ENCODE assay signal across 8 cellular contexts in the genomic region with DNA sequence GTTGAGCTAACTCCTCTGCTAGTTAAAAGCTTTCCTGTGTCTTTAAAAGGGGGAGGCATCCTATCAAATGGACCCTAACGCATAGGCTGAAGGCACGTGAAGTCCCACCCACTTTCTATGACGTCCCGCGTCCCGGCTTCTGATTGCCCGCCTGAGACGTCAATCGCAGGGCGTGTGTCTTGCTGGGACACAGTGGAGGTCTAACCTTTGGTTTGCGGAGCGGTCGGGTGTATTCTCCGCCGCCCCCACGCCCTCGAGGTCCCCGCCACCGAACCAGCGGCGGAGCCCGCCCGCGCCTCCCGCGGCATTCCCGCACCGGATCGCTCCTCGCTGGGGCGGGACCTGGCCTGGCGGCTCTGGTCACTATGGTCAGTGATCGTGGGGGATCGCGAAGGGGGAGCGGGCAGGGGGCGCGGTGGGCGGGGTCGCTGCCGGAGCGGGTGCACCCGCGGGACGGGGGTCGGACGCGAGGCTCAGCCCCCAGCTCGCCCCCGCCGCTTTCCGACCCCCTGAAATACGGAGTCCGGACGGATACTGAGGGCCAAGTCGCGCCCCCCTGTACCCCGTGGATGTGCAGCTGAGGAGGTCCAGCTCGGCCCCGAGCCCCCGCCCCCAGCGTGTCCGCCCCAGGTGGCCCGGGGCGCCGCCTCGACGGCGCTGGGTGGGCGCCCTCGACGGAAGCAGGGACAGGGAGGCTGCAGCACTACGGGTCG. TPM values are rescaled to one million over a fixed set of nuclear protein-coding genes. Genes with fewer than 3 reads are reported as not detected.
A peak's percentile ranks its signal among the peaks of the same experiment; 100 is the strongest.
DNase-seq lines count a peak whose midpoint lies in the region; TF ChIP-seq lines count a peak whose summit lies in the region.

OTUB2 (plus strand) TSS at position 168 of the 713 bp plus-strand sequence; CDS start at position 366, 198 bp downstream.

- H3K4me1 Mint-ChIP-seq in stimulated activated naive CD8-positive, alpha-beta T cell treated with anti-CD3 and anti-CD28 coated beads, Interleukin-15, Interleukin-2, amounts not matched to agents 100 ng/mL and 50 ng/mL, for 24 hours (ENCODE audit: low read depth), result peaks cover 34% of the 10 kb centered on the region

- H3K27me3 ChIP-seq in HAP-1 (ENCODE audit: low read depth) (no peaks in the 10 kb centered on the region), MG63 (no peaks in the 10 kb centered on the region), neural cell (ENCODE audit: insufficient read depth, low read depth, low read length) (no peaks in the 10 kb centered on the region)

- peak within 1 kb of the TSS; percentile 74 for H3K9ac ChIP-seq in neural cell (ENCODE audit: low read length)

- no peak within 1 kb of the TSS for H3K27ac ChIP-seq in neural cell (ENCODE audit: low read length)

- H3F3A ChIP-seq in neural cell (ENCODE audit: insufficient read depth, low read length, poor library complexity, severe bottlenecking), result no peaks in the 10 kb centered on the region

- no peak within 1 kb of the TSS for H3K27ac Mint-ChIP-seq in stimulated activated naive CD8-positive, alpha-beta T cell treated with anti-CD3 and anti-CD28 coated beads, Interleukin-15, Interleukin-2, amounts not matched to agents 100 ng/mL and 50 ng/mL, for 24 hours

- H3K27me3 Mint-ChIP-seq in stimulated activated naive CD8-positive, alpha-beta T cell treated with anti-CD3 and anti-CD28 coated beads, Interleukin-15, Interleukin-2, amounts not matched to agents 100 ng/mL and 50 ng/mL, for 24 hours, result peaks cover 14% of the 10 kb centered on the region

- DNase-seq in EH (ENCODE audit: low read depth), result peak; percentile 98
- peak; percentile 94 to 98 for DNase-seq in HAP-1 (ENCODE audit: low spot score in 2 of 2)
- peak; percentile 94 for DNase-seq in MG63
- peak; percentile 95 for DNase-seq in SHP77 treated with DMSO at 0.1 percent for 48 hours (lab: John Stamatoyannopoulos, UW)
- peak; percentile 83 for DNase-seq in activated gamma-delta T cell (lab: John Stamatoyannopoulos, UW)
- peak; percentile 98 to 99 for DNase-seq in foreskin fibroblast

- H3K4me2 ChIP-seq in neural cell (ENCODE audit: low read length), result no peak within 1 kb of the TSS

- TF ChIP-seq CTCF in foreskin fibroblast (IDR thresholded peaks at IDR 0.05; ENCODE audit: low read depth, low read length) (no peak), neural cell (IDR thresholded peaks at IDR 0.05; ENCODE audit: poor library complexity, severe bottlenecking) (no peak)

- peak within 1 kb of the TSS; percentile 51 for H3K4me3 Mint-ChIP-seq in stimulated activated naive CD8-positive, alpha-beta T cell treated with anti-CD3 and anti-CD28 coated beads, Interleukin-15, Interleukin-2, amounts not matched to agents 100 ng/mL and 50 ng/mL, for 24 hours

- no peak for TF ChIP-seq EP300 in neural cell (conservative IDR thresholded peaks at IDR 0.05; ENCODE audit: poor library complexity, severe bottlenecking)

- H3K9me2 ChIP-seq in neural cell (ENCODE audit: insufficient read depth, low read length), result no peaks in the 10 kb centered on the region

- H3K36me3 ChIP-seq in HAP-1 (replicated peaks), result no peaks in the 10 kb centered on the region
- H3K36me3 ChIP-seq in MG63, result no peaks in the 10 kb centered on the region
- H3K36me3 ChIP-seq in neural cell (ENCODE audit: insufficient read depth, low read length), result no peaks in the 10 kb centered on the region

- no peaks in the 10 kb centered on the region for H4K20me1 ChIP-seq in neural cell (ENCODE audit: insufficient read depth)

- H3K9me3 ChIP-seq in HAP-1, result no peaks in the 10 kb centered on the region
- no peaks in the 10 kb centered on the region for H3K9me3 ChIP-seq in MG63
- no peaks in the 10 kb centered on the region for H3K9me3 ChIP-seq in neural cell (ENCODE audit: low read length)

- peak within 1 kb of the TSS; percentile 63 for H2AFZ ChIP-seq in neural cell (ENCODE audit: low read depth, low read length)

- no peaks in the 10 kb centered on the region for H3K36me3 Mint-ChIP-seq in stimulated activated naive CD8-positive, alpha-beta T cell treated with anti-CD3 and anti-CD28 coated beads, Interleukin-15, Interleukin-2, amounts not matched to agents 100 ng/mL and 50 ng/mL, for 24 hours (ENCODE audit: low read depth)

- peaks cover 2% of the 10 kb centered on the region; the same call in 1 of the 2 replicates for H3K4me1 ChIP-seq in HAP-1

- no peak for TF ChIP-seq RAD21 in neural cell (conservative IDR thresholded peaks at IDR 0.05)

- no peaks in the 10 kb centered on the region for H3K79me2 ChIP-seq in neural cell (replicated peaks; ENCODE audit: insufficient read depth, low read length)

- no peaks in the 10 kb centered on the region for H3K9me3 Mint-ChIP-seq in stimulated activated naive CD8-positive, alpha-beta T cell treated with anti-CD3 and anti-CD28 coated beads, Interleukin-15, Interleukin-2, amounts not matched to agents 100 ng/mL and 50 ng/mL, for 24 hours

- H3K4me3 ChIP-seq in HAP-1 (peak within 1 kb of the TSS; percentile 34), MG63 (peak within 1 kb of the TSS; percentile 54), foreskin fibroblast (ENCODE audit: low read depth in 1 of 2, low read length in 2 of 2) (peak within 1 kb of the TSS; percentile 46 to 55), neural cell (ENCODE audit: low read length) (peak within 1 kb of the TSS; percentile 80)

- in situ Hi-C loops in HAP-1 (cut with MboI; ENCODE audit: low sequenced_read_pairs), result no loop called here

TF ChIP-seq in neural cell, 6 proteins besides CTCF, POLR2A, EP300 and RAD21:
- TF ChIP-seq EZH2 (IDR thresholded peaks at IDR 0.05; ENCODE audit: borderline replicate concordance, insufficient read depth, low read length, poor library complexity, severe bottlenecking), result no peak
- TF ChIP-seq POLR2AphosphoS5 (IDR thresholded peaks at IDR 0.05), result peak; percentile 58
- peak; percentile 35 for TF ChIP-seq REST (IDR thresholded peaks at IDR 0.05; ENCODE audit: borderline replicate concordance)
- no peak for TF ChIP-seq TAF1 (IDR thresholded peaks at IDR 0.05; ENCODE audit: low read depth)
- TF ChIP-seq SMC3 (conservative IDR thresholded peaks at IDR 0.05; ENCODE audit: poor library complexity), result no peak

RNA-seq across cellular contexts. Expression of gene OTUB2, which starts in this region (rescaled TPM):
- 0.63 and 1.2 TPM in 2 replicates for total RNA-seq in MG63 (2014; rRNA removed; shearing (Covaris generic); ENCODE audit: low replicate concordance)
- polyA plus RNA-seq in neural cell, result 2.5 and 2.8 TPM in 2 replicates
- polyA minus RNA-seq in neural cell, result 8.7 and 9.3 TPM in 2 replicates
